ENCODE assay signal across 8 cellular contexts in genomic region chrX:136710324-136710951, GRCh38.
DNase-seq lines count a peak whose midpoint lies in the region; ATAC-seq lines count a peak whose summit lies in the region.

No MANE protein-coding gene starts in this region.

- H3K27ac Mint-ChIP-seq in activated naive CD8-positive, alpha-beta T cell: peak overlapping the region; percentile 98
- H3K27ac Mint-ChIP-seq in natural killer cell treated with Interleukin-12 subunit alpha and Interleukin-12 subunit beta and Interleukin-15 and Interleukin-18, amount 100 ng/mL, for 72 hours: peak overlapping the region; percentile 90 to 91

- H3K27me3 Mint-ChIP-seq in activated naive CD8-positive, alpha-beta T cell: no peaks in the 10 kb centered on the region
- H3K27me3 Mint-ChIP-seq in natural killer cell treated with Interleukin-12 subunit alpha and Interleukin-12 subunit beta and Interleukin-15 and Interleukin-18, amount 100 ng/mL, for 72 hours: no peaks in the 10 kb centered on the region

- ATAC-seq in GM18517 (IDR thresholded peaks at IDR 0.05; ENCODE audit: unreplicated experiment) (peak; percentile 37), HG03045 (IDR thresholded peaks at IDR 0.05; ENCODE audit: unreplicated experiment) (peak; percentile 47)
- peak; percentile 75 to 76 for ATAC-seq in natural killer cell treated with Interleukin-12 subunit alpha and Interleukin-12 subunit beta and Interleukin-15 and Interleukin-18, amount 100 ng/mL, for 72 hours

- no peaks in the 10 kb centered on the region for H3K9me3 Mint-ChIP-seq in activated naive CD8-positive, alpha-beta T cell (ENCODE audit: low read depth)
- H3K9me3 Mint-ChIP-seq in natural killer cell treated with Interleukin-12 subunit alpha and Interleukin-12 subunit beta and Interleukin-15 and Interleukin-18, amount 100 ng/mL, for 72 hours: no peaks in the 10 kb centered on the region

- peaks cover 2% of the 10 kb centered on the region for H3K36me3 Mint-ChIP-seq in activated naive CD8-positive, alpha-beta T cell
- H3K36me3 Mint-ChIP-seq in natural killer cell treated with Interleukin-12 subunit alpha and Interleukin-12 subunit beta and Interleukin-15 and Interleukin-18, amount 100 ng/mL, for 72 hours: peaks cover 5% of the 10 kb centered on the region

- no peak for DNase-seq in natural killer cell treated with Interleukin-12 subunit alpha and Interleukin-12 subunit beta and Interleukin-15 and Interleukin-18, amount 100 ng/mL, for 72 hours (ENCODE audit: low spot score)
- DNase-seq in NCI-H2171 treated with DMSO at 0.1 percent for 48 hours (lab: John Stamatoyannopoulos, UW) (no peak), AG08396 (ENCODE audit: low spot score) (no peak), GF-D8 (lab: John Stamatoyannopoulos, UW) (no peak), NCI-H1105 (lab: John Stamatoyannopoulos, UW) (no peak)

- H3K4me1 Mint-ChIP-seq in activated naive CD8-positive, alpha-beta T cell (ENCODE audit: low read depth): peaks cover 54% of the 10 kb centered on the region
- peaks cover 15 to 22% of the 10 kb centered on the region in 2 donors for H3K4me1 Mint-ChIP-seq in natural killer cell treated with Interleukin-12 subunit alpha and Interleukin-12 subunit beta and Interleukin-15 and Interleukin-18, amount 100 ng/mL, for 72 hours (ENCODE audit: low read depth in 2 of 2)

- H3K4me3 Mint-ChIP-seq in activated naive CD8-positive, alpha-beta T cell: peak overlapping the region; percentile 42
- peak overlapping the region; percentile 81 for H3K4me3 Mint-ChIP-seq in natural killer cell treated with Interleukin-12 subunit alpha and Interleukin-12 subunit beta and Interleukin-15 and Interleukin-18, amount 100 ng/mL, for 72 hours
